ENCODE assay signal across 8 cellular contexts in genomic region chr20:63854069-63854765, GRCh38. TPM values are rescaled to one million over a fixed set of nuclear protein-coding genes. Genes with fewer than 3 reads are reported as not detected.
DNase-seq lines count a peak whose midpoint lies in the region; ATAC-seq and TF ChIP-seq lines count a peak whose summit lies in the region.
"Had no signal": no experiment of that assay in that cellular context is flagged by ENCODE, and none has a peak within 500 bp of the region (broad histone marks: within the 10 kb centered on the region; RNA-seq: fewer than 3 reads in every experiment).

No MANE protein-coding gene starts in this region.

- H3K4me1 ChIP-seq in HUES6 (ENCODE audit: control insufficient read depth, insufficient read depth, low read length) (peaks cover 48% of the 10 kb centered on the region), body of pancreas (peaks cover 22% of the 10 kb centered on the region), lower lobe of right lung (peaks cover 59% of the 10 kb centered on the region), testis (peaks cover 58% of the 10 kb centered on the region), A673 (ENCODE audit: insufficient read depth, low read length, poor library complexity, severe bottlenecking) (peaks cover 11% of the 10 kb centered on the region)

- intact Hi-C loops in body of pancreas (cut with DNase I) = loop anchor here (10.0 kb wide), 1 partner anchor 319 kb away; the partner anchor contains the start of gene PTK6
- intact Hi-C loops in lower lobe of right lung (cut with DNase I) = no loop called here
- intact Hi-C loops in testis (cut with DNase I; ENCODE audit: low total_unique reads) = no loop called here
- intact Hi-C loops in A673 (cut with micrococcal nuclease; ENCODE audit: unreplicated experiment) = no loop called here

- H3K9ac ChIP-seq in HUES6 (ENCODE audit: low read length) = peak overlapping the region; percentile 57

- H3K36me3 ChIP-seq in HUES6 (ENCODE audit: control insufficient read depth, insufficient read depth, low read length) = no peaks in the 10 kb centered on the region
- H3K36me3 ChIP-seq in body of pancreas (replicated peaks in 1 of 2; ENCODE audit: insufficient read depth in 1 of 2, low read depth in 2 of 2) = no peaks in the 10 kb centered on the region
- no peaks in the 10 kb centered on the region for H3K36me3 ChIP-seq in lower lobe of right lung
- H3K36me3 ChIP-seq in testis (ENCODE audit: low read depth, missing control alignments) = no peaks in the 10 kb centered on the region
- H3K36me3 ChIP-seq in A673 (ENCODE audit: insufficient read depth, low read length, poor library complexity, severe bottlenecking) = no peaks in the 10 kb centered on the region

- POLR2A ChIA-PET in A673 (lab: Charles Lee; ENCODE audit: low non-redundant PET) = no interaction called here

- peak overlapping the region; percentile 79; the same call in 1 of the 2 replicates for H3K27ac ChIP-seq in HUES6 (ENCODE audit: low read depth, low read length)
- H3K27ac ChIP-seq in body of pancreas = peak overlapping the region in 3 of 4 donors; percentile 10 to 57 (median 44)
- H3K27ac ChIP-seq in lower lobe of right lung = peak overlapping the region; percentile 81
- H3K27ac ChIP-seq in testis = peak overlapping the region; percentile 77 to 82
- no peak overlapping the region for H3K27ac ChIP-seq in A673 (ENCODE audit: low read depth, low read length, poor library complexity, severe bottlenecking)

- ATAC-seq in body of pancreas (peak; percentile 25), lower lobe of right lung (peak; percentile 45 to 49), HG03159 (IDR thresholded peaks at IDR 0.05; ENCODE audit: unreplicated experiment) (no peak), HG03442 (IDR thresholded peaks at IDR 0.05; ENCODE audit: unreplicated experiment) (no peak)

- H3K9me3 ChIP-seq in HUES6 (ENCODE audit: control insufficient read depth, insufficient read depth, low read depth, low read length) (no peaks in the 10 kb centered on the region), body of pancreas (no peaks in the 10 kb centered on the region), lower lobe of right lung (no peaks in the 10 kb centered on the region), testis (no peaks in the 10 kb centered on the region), A673 (ENCODE audit: low read depth, low read length, poor library complexity, severe bottlenecking) (no peaks in the 10 kb centered on the region)

- no peak for TF ChIP-seq POLR2A in body of pancreas (IDR thresholded peaks at IDR 0.05)
- TF ChIP-seq POLR2A in testis (IDR thresholded peaks at IDR 0.05) = no peak

- TF ChIP-seq CTCF in body of pancreas (IDR thresholded peaks at IDR 0.05) (no peak), lower lobe of right lung (IDR thresholded peaks at IDR 0.05) (no peak), testis (IDR thresholded peaks at IDR 0.05) (no peak), A673 (conservative IDR thresholded peaks at IDR 0.05; ENCODE audit: low read depth, low read length) (no peak)

- BruUV-seq in A673 (replicated peaks; lab: Mats Ljungman, UMichigan) = no TSS peak

- WGBS in body of pancreas, 2 donors = 34 to 39% methylated on average over 6 to 7 of the region's 17 CpGs
- 22 to 37% methylated on average over 3 to 16 of the region's 17 CpGs for WGBS in testis, 2 donors

- no peak for DNase-seq in body of pancreas
- DNase-seq in lower lobe of right lung = no peak
- DNase-seq in testis = no peak
- no peak for DNase-seq in A673 (ENCODE audit: low spot score)

- CTCF ChIA-PET in A673 (lab: Charles Lee) = interaction anchor here (0.6 kb wide), 1 partner anchor 81 kb away, joined by 8 read pairs; no protein-coding TSS in a partner anchor

- H3K4me3 ChIP-seq in HUES6 (ENCODE audit: low read depth, low read length) = peak overlapping the region; percentile 47
- no peak overlapping the region for H3K4me3 ChIP-seq in body of pancreas
- H3K4me3 ChIP-seq in lower lobe of right lung = peak overlapping the region; percentile 34
- H3K4me3 ChIP-seq in testis = no peak overlapping the region
- H3K4me3 ChIP-seq in A673 (ENCODE audit: low read depth, low read length, poor library complexity, severe bottlenecking) = no peak overlapping the region

- H3K27me3 ChIP-seq in HUES6 (ENCODE audit: control insufficient read depth, insufficient read depth, low read length) = no peaks in the 10 kb centered on the region
- peaks cover 0 to 27% of the 10 kb centered on the region in 2 donors for H3K27me3 ChIP-seq in body of pancreas
- peaks cover 5% of the 10 kb centered on the region for H3K27me3 ChIP-seq in lower lobe of right lung (ENCODE audit: low read depth)
- H3K27me3 ChIP-seq in testis = no peaks in the 10 kb centered on the region
- H3K27me3 ChIP-seq in A673 (replicated peaks; ENCODE audit: insufficient read depth, low read depth, low read length, poor library complexity) = no peaks in the 10 kb centered on the region

RNA-seq across cellular contexts. Expression of gene ABHD16B, which starts 7.1 kb away (rescaled TPM):
- total RNA-seq in body of pancreas (not detected), lower lobe of right lung (not detected), testis (10 to 100 TPM; 13.8 to 20.9 TPM), A673 (2021) (not detected in 2 replicates)
- polyA plus RNA-seq in testis (ENCODE audit: insufficient read depth, low read depth, low replicate concordance) = 10.8 TPM
- total RNA-seq: NCI-H460 had no signal

RNA-seq across cellular contexts. Expression of gene TPD52L2, which starts 10.9 kb away (rescaled TPM):
- total RNA-seq in body of pancreas (10 to 100 TPM; 31.4 to 47.1 TPM), lower lobe of right lung (76.9 TPM), testis (100 to 1,000 TPM; 100 to 132 TPM), A673 (2021) (80.1 and 89.9 TPM in 2 replicates)
- polyA plus RNA-seq in testis (ENCODE audit: insufficient read depth, low read depth, low replicate concordance) = 89.9 TPM

RNA-seq across cellular contexts. Expression of gene ZBTB46, which starts 23.2 kb away (rescaled TPM):
- 1 to 10 TPM; 4.3 to 5.4 TPM for total RNA-seq in body of pancreas
- total RNA-seq in lower lobe of right lung = 9.9 TPM
- total RNA-seq in testis = 10 to 100 TPM; 12.5 to 15.4 TPM
- 5.2 TPM for polyA plus RNA-seq in testis (ENCODE audit: insufficient read depth, low read depth, low replicate concordance)
- 0.96 and 1.1 TPM in 2 replicates for total RNA-seq in A673 (2021)

RNA-seq across cellular contexts. Expression of gene DNAJC5, which starts 40.7 kb away (rescaled TPM):
- total RNA-seq in body of pancreas = 10 to 100 TPM; 32.9 to 44.2 TPM
- total RNA-seq in lower lobe of right lung = 54.5 TPM
- total RNA-seq in testis = 10 to 100 TPM; 58.2 to 64.8 TPM
- 35.6 TPM for polyA plus RNA-seq in testis (ENCODE audit: insufficient read depth, low read depth, low replicate concordance)
- 43.6 and 44.9 TPM in 2 replicates for total RNA-seq in A673 (2021)

Comparison
In these comparisons a context has a peak if more than half of its experiments do, and no peak if none do; other contexts are left out.
1. H3K4me3 ChIP-seq: peak in HUES6 (single experiment) and lower lobe of right lung (single experiment); none in body of pancreas (0 of 2), testis (0 of 2) and A673 (single experiment).
2. ATAC-seq: peak in body of pancreas (single experiment) and lower lobe of right lung (2 of 2); none in HG03159 (single experiment) and HG03442 (single experiment).
3. RNA of gene ABHD16B, which starts 7.1 kb away (total RNA-seq): 13.8 to 20.9 TPM in testis; not detected in A673, not detected in body of pancreas and not detected in lower lobe of right lung (single experiment); every median in the first group is over 10 times any median in the second.